In genomic region chr9:98181746-98182068, GRCh38 we compare ENCODE assay signal across 1 cellular context.
TF ChIP-seq lines count a peak whose summit lies in the region.

No MANE protein-coding gene starts in this region.

TF ChIP-seq in GM23338, 12 proteins besides CTCF, POLR2A, EP300 and RAD21 (continued from another document):
- TF ChIP-seq, protein P1, sequence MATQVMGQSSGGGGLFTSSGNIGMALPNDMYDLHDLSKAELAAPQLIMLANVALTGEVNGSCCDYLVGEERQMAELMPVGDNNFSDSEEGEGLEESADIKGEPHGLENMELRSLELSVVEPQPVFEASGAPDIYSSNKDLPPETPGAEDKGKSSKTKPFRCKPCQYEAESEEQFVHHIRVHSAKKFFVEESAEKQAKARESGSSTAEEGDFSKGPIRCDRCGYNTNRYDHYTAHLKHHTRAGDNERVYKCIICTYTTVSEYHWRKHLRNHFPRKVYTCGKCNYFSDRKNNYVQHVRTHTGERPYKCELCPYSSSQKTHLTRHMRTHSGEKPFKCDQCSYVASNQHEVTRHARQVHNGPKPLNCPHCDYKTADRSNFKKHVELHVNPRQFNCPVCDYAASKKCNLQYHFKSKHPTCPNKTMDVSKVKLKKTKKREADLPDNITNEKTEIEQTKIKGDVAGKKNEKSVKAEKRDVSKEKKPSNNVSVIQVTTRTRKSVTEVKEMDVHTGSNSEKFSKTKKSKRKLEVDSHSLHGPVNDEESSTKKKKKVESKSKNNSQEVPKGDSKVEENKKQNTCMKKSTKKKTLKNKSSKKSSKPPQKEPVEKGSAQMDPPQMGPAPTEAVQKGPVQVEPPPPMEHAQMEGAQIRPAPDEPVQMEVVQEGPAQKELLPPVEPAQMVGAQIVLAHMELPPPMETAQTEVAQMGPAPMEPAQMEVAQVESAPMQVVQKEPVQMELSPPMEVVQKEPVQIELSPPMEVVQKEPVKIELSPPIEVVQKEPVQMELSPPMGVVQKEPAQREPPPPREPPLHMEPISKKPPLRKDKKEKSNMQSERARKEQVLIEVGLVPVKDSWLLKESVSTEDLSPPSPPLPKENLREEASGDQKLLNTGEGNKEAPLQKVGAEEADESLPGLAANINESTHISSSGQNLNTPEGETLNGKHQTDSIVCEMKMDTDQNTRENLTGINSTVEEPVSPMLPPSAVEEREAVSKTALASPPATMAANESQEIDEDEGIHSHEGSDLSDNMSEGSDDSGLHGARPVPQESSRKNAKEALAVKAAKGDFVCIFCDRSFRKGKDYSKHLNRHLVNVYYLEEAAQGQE (IDR thresholded peaks at IDR 0.05; ENCODE audit: unreplicated experiment): no peak
- TF ChIP-seq STAT1 (IDR thresholded peaks at IDR 0.05; ENCODE audit: unreplicated experiment) (no peak), EZH2phosphoT487 (IDR thresholded peaks at IDR 0.05; ENCODE audit: unreplicated experiment) (no peak), POLR2AphosphoS5 (IDR thresholded peaks at IDR 0.05; ENCODE audit: low read depth) (no peak), CREB1 (CRISPR knock-in tag; IDR thresholded peaks at IDR 0.05; ENCODE audit: low read depth) (no peak), ZNF331 (CRISPR knock-in tag; IDR thresholded peaks at IDR 0.05; ENCODE audit: low read depth) (no peak), EZH2 (IDR thresholded peaks at IDR 0.05; ENCODE audit: low read depth, unreplicated experiment) (no peak)
- TF ChIP-seq, protein P2, sequence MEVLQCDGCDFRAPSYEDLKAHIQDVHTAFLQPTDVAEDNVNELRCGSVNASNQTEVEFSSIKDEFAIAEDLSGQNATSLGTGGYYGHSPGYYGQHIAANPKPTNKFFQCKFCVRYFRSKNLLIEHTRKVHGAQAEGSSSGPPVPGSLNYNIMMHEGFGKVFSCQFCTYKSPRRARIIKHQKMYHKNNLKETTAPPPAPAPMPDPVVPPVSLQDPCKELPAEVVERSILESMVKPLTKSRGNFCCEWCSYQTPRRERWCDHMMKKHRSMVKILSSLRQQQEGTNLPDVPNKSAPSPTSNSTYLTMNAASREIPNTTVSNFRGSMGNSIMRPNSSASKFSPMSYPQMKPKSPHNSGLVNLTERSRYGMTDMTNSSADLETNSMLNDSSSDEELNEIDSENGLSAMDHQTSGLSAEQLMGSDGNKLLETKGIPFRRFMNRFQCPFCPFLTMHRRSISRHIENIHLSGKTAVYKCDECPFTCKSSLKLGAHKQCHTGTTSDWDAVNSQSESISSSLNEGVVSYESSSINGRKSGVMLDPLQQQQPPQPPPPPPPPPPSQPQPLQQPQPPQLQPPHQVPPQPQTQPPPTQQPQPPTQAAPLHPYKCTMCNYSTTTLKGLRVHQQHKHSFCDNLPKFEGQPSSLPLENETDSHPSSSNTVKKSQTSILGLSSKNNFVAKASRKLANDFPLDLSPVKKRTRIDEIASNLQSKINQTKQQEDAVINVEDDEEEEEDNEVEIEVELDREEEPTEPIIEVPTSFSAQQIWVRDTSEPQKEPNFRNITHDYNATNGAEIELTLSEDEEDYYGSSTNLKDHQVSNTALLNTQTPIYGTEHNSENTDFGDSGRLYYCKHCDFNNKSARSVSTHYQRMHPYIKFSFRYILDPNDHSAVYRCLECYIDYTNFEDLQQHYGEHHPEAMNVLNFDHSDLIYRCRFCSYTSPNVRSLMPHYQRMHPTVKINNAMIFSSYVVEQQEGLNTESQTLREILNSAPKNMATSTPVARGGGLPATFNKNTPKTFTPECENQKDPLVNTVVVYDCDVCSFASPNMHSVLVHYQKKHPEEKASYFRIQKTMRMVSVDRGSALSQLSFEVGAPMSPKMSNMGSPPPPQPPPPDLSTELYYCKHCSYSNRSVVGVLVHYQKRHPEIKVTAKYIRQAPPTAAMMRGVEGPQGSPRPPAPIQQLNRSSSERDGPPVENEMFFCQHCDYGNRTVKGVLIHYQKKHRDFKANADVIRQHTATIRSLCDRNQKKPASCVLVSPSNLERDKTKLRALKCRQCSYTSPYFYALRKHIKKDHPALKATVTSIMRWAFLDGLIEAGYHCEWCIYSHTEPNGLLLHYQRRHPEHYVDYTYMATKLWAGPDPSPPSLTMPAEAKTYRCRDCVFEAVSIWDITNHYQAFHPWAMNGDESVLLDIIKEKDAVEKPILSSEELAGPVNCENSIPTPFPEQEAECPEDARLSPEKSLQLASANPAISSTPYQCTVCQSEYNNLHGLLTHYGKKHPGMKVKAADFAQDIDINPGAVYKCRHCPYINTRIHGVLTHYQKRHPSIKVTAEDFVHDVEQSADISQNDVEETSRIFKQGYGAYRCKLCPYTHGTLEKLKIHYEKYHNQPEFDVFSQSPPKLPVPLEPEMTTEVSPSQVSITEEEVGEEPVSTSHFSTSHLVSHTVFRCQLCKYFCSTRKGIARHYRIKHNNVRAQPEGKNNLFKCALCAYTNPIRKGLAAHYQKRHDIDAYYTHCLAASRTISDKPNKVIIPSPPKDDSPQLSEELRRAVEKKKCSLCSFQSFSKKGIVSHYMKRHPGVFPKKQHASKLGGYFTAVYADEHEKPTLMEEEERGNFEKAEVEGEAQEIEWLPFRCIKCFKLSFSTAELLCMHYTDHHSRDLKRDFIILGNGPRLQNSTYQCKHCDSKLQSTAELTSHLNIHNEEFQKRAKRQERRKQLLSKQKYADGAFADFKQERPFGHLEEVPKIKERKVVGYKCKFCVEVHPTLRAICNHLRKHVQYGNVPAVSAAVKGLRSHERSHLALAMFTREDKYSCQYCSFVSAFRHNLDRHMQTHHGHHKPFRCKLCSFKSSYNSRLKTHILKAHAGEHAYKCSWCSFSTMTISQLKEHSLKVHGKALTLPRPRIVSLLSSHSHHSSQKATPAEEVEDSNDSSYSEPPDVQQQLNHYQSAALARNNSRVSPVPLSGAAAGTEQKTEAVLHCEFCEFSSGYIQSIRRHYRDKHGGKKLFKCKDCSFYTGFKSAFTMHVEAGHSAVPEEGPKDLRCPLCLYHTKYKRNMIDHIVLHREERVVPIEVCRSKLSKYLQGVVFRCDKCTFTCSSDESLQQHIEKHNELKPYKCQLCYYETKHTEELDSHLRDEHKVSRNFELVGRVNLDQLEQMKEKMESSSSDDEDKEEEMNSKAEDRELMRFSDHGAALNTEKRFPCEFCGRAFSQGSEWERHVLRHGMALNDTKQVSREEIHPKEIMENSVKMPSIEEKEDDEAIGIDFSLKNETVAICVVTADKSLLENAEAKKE (CRISPR knock-in tag; IDR thresholded peaks at IDR 0.05): no peak
- TF ChIP-seq, protein P3, sequence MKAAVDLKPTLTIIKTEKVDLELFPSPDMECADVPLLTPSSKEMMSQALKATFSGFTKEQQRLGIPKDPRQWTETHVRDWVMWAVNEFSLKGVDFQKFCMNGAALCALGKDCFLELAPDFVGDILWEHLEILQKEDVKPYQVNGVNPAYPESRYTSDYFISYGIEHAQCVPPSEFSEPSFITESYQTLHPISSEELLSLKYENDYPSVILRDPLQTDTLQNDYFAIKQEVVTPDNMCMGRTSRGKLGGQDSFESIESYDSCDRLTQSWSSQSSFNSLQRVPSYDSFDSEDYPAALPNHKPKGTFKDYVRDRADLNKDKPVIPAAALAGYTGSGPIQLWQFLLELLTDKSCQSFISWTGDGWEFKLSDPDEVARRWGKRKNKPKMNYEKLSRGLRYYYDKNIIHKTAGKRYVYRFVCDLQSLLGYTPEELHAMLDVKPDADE (IDR thresholded peaks at IDR 0.05): no peak
